ENCODE assay signal across 16 cellular contexts in genomic region chr1:229225331-229225782, GRCh38. TPM values are rescaled to one million over a fixed set of nuclear protein-coding genes. Genes with fewer than 3 reads are reported as not detected.
DNase-seq lines count a peak whose midpoint lies in the region; ATAC-seq and TF ChIP-seq lines count a peak whose summit lies in the region.
"Had no signal": no experiment of that assay in that cellular context is flagged by ENCODE, and none has a peak within 500 bp of the region (broad histone marks: within the 10 kb centered on the region; RNA-seq: fewer than 3 reads in every experiment).

No MANE protein-coding gene starts in this region.

- H3K36me3 Mint-ChIP-seq in effector memory CD8-positive, alpha-beta T cell (ENCODE audit: insufficient read depth): no peaks in the 10 kb centered on the region
- H3K36me3 Mint-ChIP-seq: activated naive CD4-positive, alpha-beta T cell treated with anti-CD3 and anti-CD28 coated beads, Interleukin-2, amount 50 U/mL, for 72 hours had no signal

- H3K9me2 ChIP-seq in HCT116 (ENCODE audit: insufficient read depth): no peaks in the 10 kb centered on the region

- no peaks in the 10 kb centered on the region for H3K79me2 ChIP-seq in HCT116 (ENCODE audit: insufficient read depth, low read length)
- H3K79me2 ChIP-seq: parathyroid adenoma had no signal

- no peak overlapping the region for H3K4me3 ChIP-seq in HCT116 (replicated peaks in 1 of 2; ENCODE audit: low read depth in 1 of 2, low read length in 2 of 2)
- H3K4me3 ChIP-seq: BLaER1 had no signal

- no peak for DNase-seq in HCT116 (ENCODE audit: low read depth, low spot score)
- peak; percentile 46 for DNase-seq in NCI-H2196 (lab: John Stamatoyannopoulos, UW; ENCODE audit: unreplicated experiment)
- no peak for DNase-seq in caudate nucleus (lab: John Stamatoyannopoulos, UW)
- DNase-seq in sciatic nerve (ENCODE audit: low spot score): peak; percentile 26
- no peak for DNase-seq in stimulated activated naive CD4-positive, alpha-beta T cell treated with Interleukin-2 at 50 U/mL for 16 hours (lab: John Stamatoyannopoulos, UW)
- DNase-seq in effector memory CD8-positive, alpha-beta T cell: no peak
- DNase-seq: activated CD4-positive, alpha-beta T cell treated with anti-CD3 and anti-CD28 coated beads for 1 hour; activated T-cell treated with anti-CD3 and anti-CD28 coated beads for 4 hours; central memory CD4-positive, alpha-beta T cell; EL; NCI-H446 treated with DMSO at 0.1 percent for 48 hours; RPMI8226 had no signal

- H3K4me3 Mint-ChIP-seq in effector memory CD8-positive, alpha-beta T cell: no peak overlapping the region

- no peaks in the 10 kb centered on the region for H3K36me3 ChIP-seq in HCT116 (ENCODE audit: control insufficient read depth in 1 of 2, insufficient read depth in 2 of 2, low read length in 2 of 2)
- H3K36me3 ChIP-seq: BLaER1 had no signal

- intact Hi-C loops in HCT116 (cut with micrococcal nuclease): loop anchor here (10.0 kb wide), 1 partner anchor 391 kb away; no protein-coding TSS in a partner anchor
- intact Hi-C loops in sciatic nerve (cut with DNase I): no loop called here

- TF ChIP-seq POLR2A in HCT116 (IDR thresholded peaks at IDR 0.05; ENCODE audit: borderline replicate concordance, extremely low read depth, insufficient read depth, insufficient read length): no peak

- H3K27ac ChIP-seq in HCT116 (ENCODE audit: low read depth, low read length): peak overlapping the region; percentile 10; the same call in 1 of the 2 replicates
- H3K27ac ChIP-seq in caudate nucleus (ENCODE audit: low read depth, low read length): peak overlapping the region; percentile 12
- H3K27ac ChIP-seq: BLaER1, parathyroid adenoma had no signal

- RAD21 ChIA-PET in HCT116 (lab: Charles Lee; ENCODE audit: low non-redundant PET in 1 of 2, low total read pairs in 2 of 2, uncharacterized antibody in 2 of 2, unreplicated experiment in 2 of 2): interaction anchor here in 1 of 2 experiments (0.7 kb wide), 1 partner anchor 1573 kb away, joined by 3 read pairs; no protein-coding TSS in a partner anchor

- no peaks in the 10 kb centered on the region for H3K27me3 ChIP-seq in HCT116 (ENCODE audit: insufficient read depth, low read length)

- peaks cover 13 to 20% of the 10 kb centered on the region in 2 donors for H3K27me3 Mint-ChIP-seq in effector memory CD8-positive, alpha-beta T cell

- H3K9me3 ChIP-seq in HCT116 (ENCODE audit: control insufficient read depth in 1 of 2, insufficient read depth in 1 of 2, low read depth in 1 of 2, low read length in 2 of 2): no peaks in the 10 kb centered on the region
- H3K9me3 ChIP-seq: BLaER1 had no signal

- no peak for TF ChIP-seq CTCF in HCT116 (IDR thresholded peaks at IDR 0.05 in 2 of 3, conservative IDR thresholded peaks at IDR 0.05 in 1 of 3; ENCODE audit: borderline replicate concordance in 1 of 3, insufficient read depth in 1 of 3, low read depth in 2 of 3, low read length in 2 of 3)

- ATAC-seq in HCT116 (peak; percentile 60), sciatic nerve (no peak), HG03342 (IDR thresholded peaks at IDR 0.05; ENCODE audit: unreplicated experiment) (no peak)
- ATAC-seq in effector memory CD8-positive, alpha-beta T cell (replicated peaks): no peak
- ATAC-seq: activated naive CD4-positive, alpha-beta T cell treated with anti-CD3 and anti-CD28 coated beads, Interleukin-2, amount 50 U/mL, for 72 hours had no signal

- H3K9ac ChIP-seq in HCT116 (ENCODE audit: low read length): no peak overlapping the region
- H3K9ac ChIP-seq: BLaER1, parathyroid adenoma had no signal

- peaks cover 62 to 79% of the 10 kb centered on the region in 2 experiments for H3K4me1 ChIP-seq in HCT116 (ENCODE audit: control insufficient read depth in 1 of 2, insufficient read depth in 2 of 2, low read length in 2 of 2)
- H3K4me1 ChIP-seq: BLaER1 had no signal

- no peak overlapping the region for H3K27ac Mint-ChIP-seq in effector memory CD8-positive, alpha-beta T cell
- H3K27ac Mint-ChIP-seq: activated naive CD4-positive, alpha-beta T cell treated with anti-CD3 and anti-CD28 coated beads, Interleukin-2, amount 50 U/mL, for 72 hours had no signal

- H3K4me1 Mint-ChIP-seq in effector memory CD8-positive, alpha-beta T cell (ENCODE audit: low read depth in 2 of 2): peaks cover 3 to 7% of the 10 kb centered on the region in 2 donors

- H2AFZ ChIP-seq in HCT116 (ENCODE audit: low read depth, low read length, poor library complexity, severe bottlenecking): no peak overlapping the region
- H2AFZ ChIP-seq: parathyroid adenoma had no signal

- H3K9me3 Mint-ChIP-seq in effector memory CD8-positive, alpha-beta T cell: no peaks in the 10 kb centered on the region
- H3K9me3 Mint-ChIP-seq: activated naive CD4-positive, alpha-beta T cell treated with anti-CD3 and anti-CD28 coated beads, Interleukin-2, amount 50 U/mL, for 72 hours had no signal

- no TSS peak for BruUV-seq in HCT116 (replicated peaks; lab: Mats Ljungman, UMichigan)

- POLR2A ChIA-PET in HCT116 (lab: Charles Lee): no interaction called here

- CTCF ChIA-PET in HCT116 (lab: Charles Lee): interaction anchor here (1.4 to 3.4 kb wide), 2 partner anchors 533 to 561 kb away, joined by 5 to 18 read pairs; no protein-coding TSS in a partner anchor

- peak overlapping the region; percentile 31; the same call in 1 of the 2 replicates for H3K4me2 ChIP-seq in HCT116 (ENCODE audit: low read length)
- H3K4me2 ChIP-seq: BLaER1 had no signal

- H4K20me1 ChIP-seq in HCT116 (ENCODE audit: insufficient read depth): no peaks in the 10 kb centered on the region
- H4K20me1 ChIP-seq: BLaER1 had no signal

- no peak for TF ChIP-seq RAD21 in HCT116 (IDR thresholded peaks at IDR 0.05; ENCODE audit: low read depth)

TF ChIP-seq in HCT116, 20 proteins besides CTCF, POLR2A, EP300 and RAD21:
- no peak for TF ChIP-seq SIN3A (IDR thresholded peaks at IDR 0.05; ENCODE audit: low read depth)
- peak; percentile 42 for TF ChIP-seq TCF7L2 (IDR thresholded peaks at IDR 0.05; ENCODE audit: borderline replicate concordance, extremely low read depth, insufficient read depth, insufficient read length)
- TF ChIP-seq SRF (IDR thresholded peaks at IDR 0.05; ENCODE audit: low read depth): no peak
- TF ChIP-seq EZH2phosphoT487 (IDR thresholded peaks at IDR 0.05; ENCODE audit: borderline replicate concordance): no peak
- TF ChIP-seq CEBPB (IDR thresholded peaks at IDR 0.05; ENCODE audit: low read depth): no peak
- TF ChIP-seq REST (IDR thresholded peaks at IDR 0.05; ENCODE audit: low read depth): no peak
TF ChIP-seq in HCT116: peak in this region for 1.

RNA-seq across cellular contexts. Expression of gene RAB4A, which starts 45.6 kb away (rescaled TPM):
- total RNA-seq in HCT116 (2021; ENCODE audit: unreplicated experiment) (101 TPM), sciatic nerve (65.3 TPM)
- 46.0 and 57.7 TPM in 2 replicates for polyA plus RNA-seq in HCT116 (2012)

Comparison
In these comparisons a context has a peak if more than half of its experiments do, and no peak if none do; other contexts are left out.
1. DNase-seq: peak in NCI-H2196 (single experiment) and sciatic nerve (single experiment); none in HCT116 (single experiment), caudate nucleus (0 of 61), stimulated activated naive CD4-positive, alpha-beta T cell treated with Interleukin-2 at 50 U/mL for 16 hours (single experiment) and effector memory CD8-positive, alpha-beta T cell (0 of 3).